20 cellular contexts compared by ENCODE assay signal in genomic region chr17:28001149-28001548, GRCh38.
"Had no signal": no experiment of that assay in that cellular context is flagged by ENCODE, and none has a peak within 500 bp of the region (broad histone marks: within the 10 kb centered on the region; RNA-seq: fewer than 3 reads in every experiment).

No MANE protein-coding gene starts in this region.

- DNase-seq: activated CD4-positive, alpha-beta memory T cell treated with anti-CD3 and anti-CD28 coated beads, Interleukin-2, amount 10 ng/mL, durations not matched to agents 7 days and 5 days; activated CD4-positive, alpha-beta T cell treated with anti-CD3 and anti-CD28 coated beads for 4 hours; activated CD8-positive, alpha-beta memory T cell treated with anti-CD3 and anti-CD28 coated beads, Interleukin-2, amount 10 ng/mL, durations not matched to agents 7 days and 5 days; activated naive CD4-positive, alpha-beta T cell; activated naive CD8-positive, alpha-beta T cell treated with anti-CD3 and anti-CD28 coated beads for 36 hours; amniotic stem cell; effector memory CD4-positive, alpha-beta T cell; foreskin melanocyte; hypothalamus; left lung; posterior cingulate gyrus; spleen; stimulated activated naive CD4-positive, alpha-beta T cell treated with Interleukin-2 at 50 U/mL for 16 hours; substantia nigra had no signal

- H3K36me3 ChIP-seq: cardiac muscle cell, left lung, spleen, tibial nerve had no signal

- H3K4me3 ChIP-seq: cardiac muscle cell, left lung, spleen, tibial nerve had no signal

- ATAC-seq: activated CD8-positive, alpha-beta memory T cell treated with anti-CD3 and anti-CD28 coated beads, Interleukin-2, amount 10 ng/mL, durations not matched to agents 7 days and 5 days; left lung; natural killer cell treated with Interleukin-12 subunit alpha and Interleukin-12 subunit beta and Interleukin-15 and Interleukin-18, amount 100 ng/mL, for 72 hours; WTC11 had no signal

- H3K27me3 ChIP-seq: cardiac muscle cell, left lung, tibial nerve had no signal

- FAIRE-seq: endothelial cell of umbilical vein, urothelium cell line had no signal

- H3K9me3 ChIP-seq: left lung, spleen, tibial nerve had no signal

- H3K4me1 ChIP-seq: left lung, spleen, tibial nerve had no signal

- H3K27ac ChIP-seq: cardiac muscle cell, left lung, spleen, tibial nerve had no signal
